ENCODE assay signal across 8 cellular contexts in genomic region chr1:203625623-203626189, GRCh38. TPM values are rescaled to one million over a fixed set of nuclear protein-coding genes. Genes with fewer than 3 reads are reported as not detected.
DNase-seq lines count a peak whose midpoint lies in the region.

No MANE protein-coding gene starts in this region.

- in situ Hi-C loops in T47D (cut with HindIII; ENCODE audit: low pct_unique_long_range_greater_than_20kb, low sequenced_read_pairs) = no loop called here

- DNase-seq in Daoy (ENCODE audit: low read depth) = peak; percentile 33
- peak; percentile 83 for DNase-seq in KG1 (lab: John Stamatoyannopoulos, UW)
- DNase-seq in T-helper 1 cell = peak in 4 of 5 donors; percentile 49 to 88 (median 63)
- DNase-seq in T47D (ENCODE audit: low read depth in 1 of 2, low spot score in 1 of 2) = peak; percentile 69 to 88
- DNase-seq in kidney glomerular epithelial cell (lab: John Stamatoyannopoulos, UW) = peak; percentile 39
- DNase-seq in stimulated activated CD4-positive, alpha-beta T cell treated with anti-CD3 and anti-CD28 coated beads, Interleukin-2, amount 100 ng/mL, for 24 hours = peak; percentile 33 to 64
- no peak for DNase-seq in SK-N-DZ (ENCODE audit: low spot score)
- no peak for DNase-seq in NCI-H2029 (lab: John Stamatoyannopoulos, UW)

RNA-seq across cellular contexts. Expression of gene ATP2B4, which starts 0.9 kb away (rescaled TPM):
- 53.5 and 61.1 TPM in 2 replicates for total RNA-seq in Daoy (2014; rRNA removed; shearing (Covaris generic))
- polyA plus RNA-seq in SK-N-DZ (2014; cell fraction: cytosol; rRNA removed) = 0.83 and 0.96 TPM in 2 replicates
- 0.80 and 0.92 TPM in 2 replicates for polyA plus RNA-seq in SK-N-DZ (2014; cell fraction: nucleus; rRNA removed)

Comparison
In these comparisons a context has a peak if more than half of its experiments do, and no peak if none do; other contexts are left out.
1. DNase-seq: peak in Daoy (single experiment), KG1 (single experiment), T-helper 1 cell (4 of 5), T47D (2 of 2), kidney glomerular epithelial cell (single experiment) and stimulated activated CD4-positive, alpha-beta T cell treated with anti-CD3 and anti-CD28 coated beads, Interleukin-2, amount 100 ng/mL, for 24 hours (2 of 2); none in SK-N-DZ (single experiment) and NCI-H2029 (single experiment).